Comparison of ENCODE assay signal across 22 cellular contexts in genomic region chr1:35835398-35835797, GRCh38. TPM values are rescaled to one million over a fixed set of nuclear protein-coding genes. Genes with fewer than 3 reads are reported as not detected.
A peak's percentile ranks its signal among the peaks of the same experiment; 100 is the strongest.
DNase-seq lines count a peak whose midpoint lies in the region; FAIRE-seq and TF ChIP-seq lines count a peak whose summit lies in the region.
"Had no signal": no experiment of that assay in that cellular context is flagged by ENCODE, and none has a peak within 500 bp of the region (broad histone marks: within the 10 kb centered on the region; RNA-seq: fewer than 3 reads in every experiment).

No MANE protein-coding gene starts in this region.

- no peaks in the 10 kb centered on the region for H4K20me1 ChIP-seq in SK-N-SH (ENCODE audit: insufficient read depth)
- H4K20me1 ChIP-seq: BLaER1 had no signal

- H3K4me1 ChIP-seq in SK-N-SH (ENCODE audit: control insufficient read depth in 1 of 2, insufficient read depth in 2 of 2, low read depth in 1 of 2, low read length in 1 of 2) = no peaks in the 10 kb centered on the region
- H3K4me1 ChIP-seq: BLaER1 had no signal

- H3K4me3 Mint-ChIP-seq in endothelial cell (ENCODE audit: unreplicated experiment) (peak overlapping the region; percentile 2), immature natural killer cell (no peak overlapping the region)
- H3K4me3 Mint-ChIP-seq: activated CD4-positive, alpha-beta memory T cell treated with anti-CD3 and anti-CD28 coated beads for 36 hours; IgD-negative memory B cell; naive B cell had no signal

- H3K4me1 Mint-ChIP-seq in endothelial cell (ENCODE audit: unreplicated experiment) (no peaks in the 10 kb centered on the region), immature natural killer cell (no peaks in the 10 kb centered on the region)
- H3K4me1 Mint-ChIP-seq: IgD-negative memory B cell, naive B cell had no signal

- no peaks in the 10 kb centered on the region for H3K9me3 ChIP-seq in SK-N-SH
- H3K9me3 ChIP-seq: right lobe of liver had no signal

- H3K27ac Mint-ChIP-seq in endothelial cell (ENCODE audit: unreplicated experiment) (no peak overlapping the region), immature natural killer cell (peak overlapping the region in 1 of 6 donors; percentile 45)
- H3K27ac Mint-ChIP-seq: activated CD4-positive, alpha-beta memory T cell treated with anti-CD3 and anti-CD28 coated beads for 36 hours; IgD-negative memory B cell had no signal

- no peaks in the 10 kb centered on the region for H3K27me3 ChIP-seq in SK-N-SH (ENCODE audit: insufficient read depth)
- H3K27me3 ChIP-seq: BLaER1, right lobe of liver had no signal

- no peak for TF ChIP-seq CTCF in endothelial cell (IDR thresholded peaks at IDR 0.05; ENCODE audit: unreplicated experiment)
- no peak for TF ChIP-seq CTCF in SK-N-SH (IDR thresholded peaks at IDR 0.05)

- H2AFZ ChIP-seq in SK-N-SH (ENCODE audit: low read depth) = no peak overlapping the region

- H3K36me3 Mint-ChIP-seq in endothelial cell (ENCODE audit: low read depth, unreplicated experiment) (peaks cover 45% of the 10 kb centered on the region), immature natural killer cell (peaks cover 29 to 62% (median 42%) of the 10 kb centered on the region in 3 donors)

- DNase-seq in NCI-H748 (lab: John Stamatoyannopoulos, UW; ENCODE audit: unreplicated experiment) (peak; percentile 1), NCI-H748 treated with DMSO at 0.1 percent for 48 hours (lab: John Stamatoyannopoulos, UW) (no peak), NCI-H2171 (lab: John Stamatoyannopoulos, UW) (peak; percentile 82), endothelial cell (ENCODE audit: low spot score) (no peak), immature natural killer cell (no peak), islet precursor cell (no peak), SK-N-SH (no peak), frontal cortex (ENCODE audit: low spot score in 2 of 2) (no peak)
- DNase-seq: activated CD4-positive, alpha-beta memory T cell treated with anti-CD3 and anti-CD28 coated beads for 36 hours; activated CD4-positive, CD25-positive, alpha-beta regulatory T cell; activated gamma-delta T cell; GDM1; hypothalamus; naive B cell; NCI-H187; right lobe of liver; stimulated activated CD4-positive, alpha-beta T cell treated with anti-CD3 and anti-CD28 coated beads, Interleukin-15, amount 100 ng/mL, for 24 hours; T1000 had no signal

- no peak for TF ChIP-seq RAD21 in SK-N-SH (IDR thresholded peaks at IDR 0.05; ENCODE audit: low read length)

- CTCF ChIA-PET in SK-N-SH (lab: Yijun Ruan, JAX) = interaction anchor here (0.6 kb wide), 1 partner anchor 41 kb away, joined by 4 read pairs; no protein-coding TSS in a partner anchor

- FAIRE-seq in frontal cortex (lab: Jason Lieb, UNC) = no peak
- FAIRE-seq: endothelial cell of umbilical vein had no signal

- H3K79me2 ChIP-seq in SK-N-SH (ENCODE audit: insufficient read depth) = no peaks in the 10 kb centered on the region

- H3F3A ChIP-seq in SK-N-SH (replicated peaks; ENCODE audit: insufficient read depth) = no peaks in the 10 kb centered on the region

- H3K27ac ChIP-seq in SK-N-SH (ENCODE audit: low read depth in 2 of 2, low read length in 1 of 2) = no peak overlapping the region
- H3K27ac ChIP-seq: BLaER1, coronary artery, right lobe of liver had no signal

- H3K9ac ChIP-seq in SK-N-SH = no peak overlapping the region
- H3K9ac ChIP-seq: BLaER1 had no signal

- peaks cover 32 to 62% of the 10 kb centered on the region in 2 experiments for H3K36me3 ChIP-seq in SK-N-SH (replicated peaks in 1 of 2; ENCODE audit: control insufficient read depth in 1 of 2, insufficient read depth in 2 of 2, low read length in 1 of 2)

- no peak overlapping the region for H3K4me3 ChIP-seq in SK-N-SH (ENCODE audit: low read depth in 2 of 2, low read length in 1 of 2)
- H3K4me3 ChIP-seq: BLaER1, coronary artery, right lobe of liver had no signal

- WGBS in SK-N-SH (ENCODE audit: low lambda C conversion rate) = 72% methylated on average over 2 of the region's 2 CpGs

- H3K27me3 Mint-ChIP-seq in endothelial cell (ENCODE audit: unreplicated experiment) (no peaks in the 10 kb centered on the region), immature natural killer cell (ENCODE audit: low read depth in 3 of 3) (no peaks in the 10 kb centered on the region)
- H3K27me3 Mint-ChIP-seq: activated CD4-positive, alpha-beta memory T cell treated with anti-CD3 and anti-CD28 coated beads for 36 hours; IgD-negative memory B cell; naive B cell had no signal

- TF ChIP-seq EP300 in SK-N-SH (IDR thresholded peaks at IDR 0.05; ENCODE audit: borderline replicate concordance in 1 of 2, low read depth in 1 of 2, low read length in 1 of 2) = no peak

- no peaks in the 10 kb centered on the region for H3K9me2 ChIP-seq in SK-N-SH

- POLR2A ChIA-PET in SK-N-SH (lab: Yijun Ruan, JAX) = interaction anchor here (0.9 kb wide), 1 partner anchor 9 kb away, joined by 3 read pairs; no protein-coding TSS in a partner anchor

- H3K4me2 ChIP-seq in SK-N-SH = no peak overlapping the region
- H3K4me2 ChIP-seq: BLaER1 had no signal

- no peaks in the 10 kb centered on the region for H3K9me3 Mint-ChIP-seq in endothelial cell (ENCODE audit: unreplicated experiment)
- H3K9me3 Mint-ChIP-seq in immature natural killer cell = no peaks in the 10 kb centered on the region
- H3K9me3 Mint-ChIP-seq: activated CD4-positive, alpha-beta memory T cell treated with anti-CD3 and anti-CD28 coated beads for 36 hours had no signal

TF ChIP-seq in SK-N-SH, 30 proteins besides CTCF, POLR2A, EP300 and RAD21:
- no peak for TF ChIP-seq ELF1 (IDR thresholded peaks at IDR 0.05)

RNA-seq across cellular contexts. Expression of gene AGO4, which starts 27.6 kb away (rescaled TPM):
- total RNA-seq in endothelial cell (ENCODE audit: unreplicated experiment) (26.6 TPM), frontal cortex (94.6 TPM)
- polyA plus RNA-seq in immature natural killer cell (10 to 100 TPM in 1 of 3 donors, 1 to 10 TPM in 2; 2.9 to 13.7 (median 8.8) TPM), SK-N-SH (2012; rRNA removed) (4.8 and 6.6 TPM in 2 replicates)
- polyA plus RNA-seq in SK-N-SH (2012; cell fraction: cytosol; rRNA removed) = 4.3 and 5.1 TPM in 2 replicates
- polyA plus RNA-seq in SK-N-SH (2012; cell fraction: nucleus; rRNA removed) = 12.5 and 18.8 TPM in 2 replicates

RNA-seq across cellular contexts. Expression of gene AGO1, which starts 47.6 kb away (rescaled TPM):
- total RNA-seq in endothelial cell (ENCODE audit: unreplicated experiment) (41.1 TPM), frontal cortex (12.2 TPM)
- polyA plus RNA-seq in immature natural killer cell (1 to 10 TPM; 6.3 to 9.9 (median 7.0) TPM), SK-N-SH (2012; rRNA removed) (7.8 and 9.5 TPM in 2 replicates)
- polyA plus RNA-seq in SK-N-SH (2012; cell fraction: cytosol; rRNA removed) = 4.7 and 7.4 TPM in 2 replicates
- 12.0 and 12.5 TPM in 2 replicates for polyA plus RNA-seq in SK-N-SH (2012; cell fraction: nucleus; rRNA removed)

Comparison
In these comparisons a context has a peak if more than half of its experiments do, and no peak if none do; other contexts are left out.
1. DNase-seq: peak in NCI-H748 (single experiment) and NCI-H2171 (single experiment); none in NCI-H748 treated with DMSO at 0.1 percent for 48 hours (single experiment), endothelial cell (single experiment), immature natural killer cell (0 of 3), islet precursor cell (single experiment), SK-N-SH (single experiment) and frontal cortex (0 of 2).